8 cellular contexts compared by ENCODE assay signal in the genomic region with DNA sequence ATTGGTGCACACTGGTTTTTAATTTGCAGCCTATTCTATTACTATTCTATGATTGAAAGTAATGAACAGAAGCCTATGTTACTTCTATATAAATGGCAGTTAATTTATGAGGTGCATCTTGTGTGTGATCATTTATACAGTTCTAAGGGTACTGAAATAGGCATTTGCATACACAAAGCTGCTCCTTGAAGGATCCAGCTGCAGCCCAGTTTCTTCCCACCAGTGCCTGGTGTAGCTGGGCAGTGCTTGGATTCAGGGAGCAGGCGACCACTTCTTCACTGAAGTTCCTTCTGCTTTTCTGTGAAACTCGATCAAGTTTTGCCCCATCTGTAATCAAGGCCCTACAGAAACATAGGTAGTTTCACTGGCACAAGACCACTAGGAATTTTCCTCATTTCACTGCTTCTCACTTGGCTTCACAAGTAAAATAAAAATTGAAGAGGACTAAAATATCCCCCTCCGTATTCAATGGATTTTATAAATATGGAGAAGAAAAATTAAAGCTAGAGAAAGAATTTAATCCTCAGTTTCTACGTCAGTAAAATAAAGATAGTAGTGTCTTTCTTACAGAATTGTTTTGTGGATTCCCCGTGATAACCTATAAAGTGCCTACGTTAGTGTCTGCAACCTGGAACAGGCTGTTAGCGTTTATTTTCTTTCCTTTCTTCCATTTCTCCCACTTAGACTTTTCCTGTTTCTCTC. TPM values are rescaled to one million over a fixed set of nuclear protein-coding genes. Genes with fewer than 3 reads are reported as not detected.
DNase-seq lines count a peak whose midpoint lies in the region; ATAC-seq and TF ChIP-seq lines count a peak whose summit lies in the region.

No MANE protein-coding gene starts in this region.

- H3K4me1 Mint-ChIP-seq in mesothelial cell of epicardium, result peaks cover 52% of the 10 kb centered on the region

- no peak overlapping the region for H3K4me3 Mint-ChIP-seq in mesothelial cell of epicardium

- H3K9me3 ChIP-seq in left ventricle myocardium inferior (replicated peaks) (no peaks in the 10 kb centered on the region), ascending aorta (no peaks in the 10 kb centered on the region), uterus (no peaks in the 10 kb centered on the region)

- intact Hi-C loops in left ventricle myocardium inferior (cut with micrococcal nuclease), result no loop called here
- intact Hi-C loops in cardiac septum (cut with DNase I), result loop anchor here (5.0 kb wide), 2 partner anchors 48 to 357 kb away; a partner anchor contains a TSS
- intact Hi-C loops in ascending aorta (cut with DNase I), result loop anchor here (5.0 kb wide), 1 partner anchor 52 kb away; no protein-coding TSS in a partner anchor
- intact Hi-C loops in uterus (cut with DNase I; ENCODE audit: low total_unique reads), result no loop called here

- TF ChIP-seq CTCF in left ventricle myocardium inferior (IDR thresholded peaks at IDR 0.05; ENCODE audit: borderline replicate concordance), result no peak
- no peak for TF ChIP-seq CTCF in ascending aorta (IDR thresholded peaks at IDR 0.05)
- no peak for TF ChIP-seq CTCF in mesothelial cell of epicardium (IDR thresholded peaks at IDR 0.05; ENCODE audit: unreplicated experiment)
- no peak for TF ChIP-seq CTCF in uterus (IDR thresholded peaks at IDR 0.05)

- ATAC-seq in HG02973 (IDR thresholded peaks at IDR 0.05; ENCODE audit: unreplicated experiment) (no peak), GM21367 (IDR thresholded peaks at IDR 0.05; ENCODE audit: unreplicated experiment) (no peak), HG02798 (IDR thresholded peaks at IDR 0.05; ENCODE audit: poor library complexity, unreplicated experiment) (no peak)

- no peaks in the 10 kb centered on the region for H3K36me3 ChIP-seq in left ventricle myocardium inferior
- H3K36me3 ChIP-seq in ascending aorta, result no peaks in the 10 kb centered on the region
- no peaks in the 10 kb centered on the region for H3K36me3 ChIP-seq in uterus

- H3K9me3 Mint-ChIP-seq in mesothelial cell of epicardium, result no peaks in the 10 kb centered on the region

- H3K27ac Mint-ChIP-seq in mesothelial cell of epicardium, result peak overlapping the region; percentile 47

- no peaks in the 10 kb centered on the region for H3K27me3 ChIP-seq in left ventricle myocardium inferior (ENCODE audit: low read depth)
- no peaks in the 10 kb centered on the region for H3K27me3 ChIP-seq in ascending aorta
- H3K27me3 ChIP-seq in uterus, result no peaks in the 10 kb centered on the region

- H3K4me1 ChIP-seq in left ventricle myocardium inferior (peaks cover 56% of the 10 kb centered on the region), ascending aorta (peaks cover 4 to 34% of the 10 kb centered on the region in 2 donors), uterus (peaks cover 0 to 11% of the 10 kb centered on the region in 2 donors)

- DNase-seq in left ventricle myocardium inferior, result no peak
- no peak for DNase-seq in cardiac septum (ENCODE audit: low spot score)
- no peak for DNase-seq in ascending aorta (ENCODE audit: low spot score in 2 of 2)
- DNase-seq in mesothelial cell of epicardium (ENCODE audit: low spot score in 2 of 2, unreplicated experiment in 2 of 2), result no peak
- DNase-seq in uterus, result no peak

- TF ChIP-seq POLR2A in uterus (IDR thresholded peaks at IDR 0.05), result no peak

- H3K27ac ChIP-seq in left ventricle myocardium inferior (replicated peaks) (peak overlapping the region; percentile 94), ascending aorta (peak overlapping the region; percentile 37 to 75), uterus (peak overlapping the region; percentile 77 to 99)

- peaks cover 14% of the 10 kb centered on the region for H3K36me3 Mint-ChIP-seq in mesothelial cell of epicardium

- peak overlapping the region; percentile 85 for H3K4me3 ChIP-seq in left ventricle myocardium inferior
- H3K4me3 ChIP-seq in ascending aorta, result no peak overlapping the region
- no peak overlapping the region for H3K4me3 ChIP-seq in uterus

- H3K27me3 Mint-ChIP-seq in mesothelial cell of epicardium (ENCODE audit: low read depth), result no peaks in the 10 kb centered on the region

RNA-seq across cellular contexts. Expression of a gene that starts 1.7 kb away (rescaled TPM):
- 8.2 TPM for total RNA-seq in left ventricle myocardium inferior
- 9.3 TPM for total RNA-seq in cardiac septum
- total RNA-seq in ascending aorta, result 11.6 TPM
- total RNA-seq in mesothelial cell of epicardium, result 39.3 to 44.9 TPM (median 42.2 TPM) in 3 replicates
- 10 to 100 TPM in 3 of 4 donors, 1 to 10 TPM in 1; 7.4 to 53.0 (median 29.5) TPM for total RNA-seq in uterus

Comparison
In these comparisons a context has a peak if more than half of its experiments do, and no peak if none do; other contexts are left out.
1. intact Hi-C loops: an anchor here in cardiac septum (5.0 kb wide) and ascending aorta (5.0 kb wide); none called in left ventricle myocardium inferior and uterus.